8 cellular contexts compared by ENCODE assay signal in the genomic region with DNA sequence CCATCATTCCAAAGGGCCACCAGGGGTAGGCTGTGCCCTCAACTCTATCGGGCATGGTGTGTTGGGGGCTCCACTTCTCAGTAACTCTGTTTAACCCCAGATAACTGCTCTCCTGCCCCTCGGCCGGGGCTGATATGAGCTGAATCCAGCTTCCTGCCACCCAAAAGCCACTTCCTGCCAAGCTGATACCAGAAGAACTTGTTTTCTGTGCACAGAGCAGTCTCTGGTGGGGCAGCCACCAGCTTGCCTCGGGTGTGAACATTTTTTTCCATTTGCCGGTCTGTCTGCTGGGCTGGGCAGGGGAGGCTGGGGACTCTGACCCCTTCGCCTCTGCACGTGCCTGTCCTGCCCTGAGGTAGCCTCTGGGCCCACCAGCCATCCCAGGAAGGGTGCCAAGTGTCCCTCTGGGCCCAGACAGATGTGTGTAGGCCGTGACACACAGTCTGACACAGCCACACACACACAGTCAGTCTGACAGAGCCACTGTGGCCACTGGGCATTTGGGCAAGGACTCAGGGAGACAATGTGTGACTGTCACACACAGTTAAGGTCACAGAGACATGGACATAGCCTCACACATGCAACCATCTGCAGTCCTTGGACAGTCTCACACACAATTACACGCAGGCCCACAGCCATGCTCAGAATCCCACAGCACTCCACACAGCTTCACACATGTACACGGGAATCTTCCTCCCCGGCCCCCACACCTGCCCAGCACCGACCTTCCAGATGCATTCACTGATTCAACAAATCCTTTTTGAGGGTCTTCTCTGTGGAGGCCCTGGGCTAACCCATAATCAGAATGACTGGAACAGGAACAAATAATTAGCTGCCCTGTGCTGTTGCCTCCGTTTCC. TPM values are rescaled to one million over a fixed set of nuclear protein-coding genes. Genes with fewer than 3 reads are reported as not detected.
DNase-seq lines count a peak whose midpoint lies in the region; ATAC-seq and TF ChIP-seq lines count a peak whose summit lies in the region.

No MANE protein-coding gene starts in this region.

- peaks cover 85% of the 10 kb centered on the region for H3K4me1 Mint-ChIP-seq in activated T-cell treated with anti-CD3 and anti-CD28 coated beads, Interleukin-2, amount 50 U/mL, for 72 hours (ENCODE audit: low read depth)

- ATAC-seq in right cardiac atrium (peak; percentile 27 to 46), heart left ventricle (no peak)
- peak; percentile 53 to 58 for ATAC-seq in activated T-cell treated with anti-CD3 and anti-CD28 coated beads, Interleukin-2, amount 50 U/mL, for 72 hours (replicated peaks in 1 of 2)

- no peak overlapping the region for H2BK5ac ChIP-seq in mesendoderm (ENCODE audit: low read length)

- no peaks in the 10 kb centered on the region for H3K27me3 Mint-ChIP-seq in activated T-cell treated with anti-CD3 and anti-CD28 coated beads, Interleukin-2, amount 50 U/mL, for 72 hours (ENCODE audit: low read depth)

- no peaks in the 10 kb centered on the region for H3K79me1 ChIP-seq in mesendoderm (ENCODE audit: low read length)

- no peak for TF ChIP-seq POLR2A in heart left ventricle (IDR thresholded peaks at IDR 0.05)
- no peak for TF ChIP-seq POLR2A in vagina (IDR thresholded peaks at IDR 0.05)

- TF ChIP-seq CTCF in heart left ventricle (IDR thresholded peaks at IDR 0.05) (no peak), vagina (IDR thresholded peaks at IDR 0.05) (no peak)

- intact Hi-C loops in right cardiac atrium (cut with DNase I) (loop anchor here in 1 of 4 donors (5.0 kb wide), 1 partner anchor 107 kb away; no protein-coding TSS in a partner anchor), heart left ventricle (cut with DNase I) (loop anchor here in 4 of 10 donors (5.0 to 10.0 kb wide), 2 partner anchors 42 to 45 kb away; a partner anchor contains a TSS), vagina (cut with DNase I) (no loop called here)

- no peaks in the 10 kb centered on the region for H3K36me3 ChIP-seq in heart left ventricle
- no peaks in the 10 kb centered on the region for H3K36me3 ChIP-seq in mesendoderm (ENCODE audit: control insufficient read depth, insufficient read depth, low read length)
- no peaks in the 10 kb centered on the region for H3K36me3 ChIP-seq in vagina

- no peak overlapping the region for H3K27ac ChIP-seq in right cardiac atrium (ENCODE audit: low read length)
- peak overlapping the region in 2 of 12 donors; percentile 26 to 89 for H3K27ac ChIP-seq in heart left ventricle
- H3K27ac ChIP-seq in mesendoderm (ENCODE audit: low read depth, low read length): no peak overlapping the region
- no peak overlapping the region for H3K27ac ChIP-seq in vagina

- WGBS in right cardiac atrium: 72% methylated on average over 13 of the region's 13 CpGs
- WGBS in heart left ventricle, 4 donors: 76 to 83% (median 80%) methylated on average over 10 to 13 of the region's 13 CpGs
- WGBS in mesendoderm (ENCODE audit: extremely low coverage, insufficient coverage, low lambda C conversion rate): no CpG with 5 or more reads among the region's 13 CpGs

- no peak overlapping the region for H3K56ac ChIP-seq in mesendoderm (ENCODE audit: low read length)

- H3K9ac ChIP-seq in mesendoderm (ENCODE audit: low read length): no peak overlapping the region

- H3K9me3 ChIP-seq in right cardiac atrium (ENCODE audit: control insufficient read depth, low read length) (no peaks in the 10 kb centered on the region), heart left ventricle (no peaks in the 10 kb centered on the region), vagina (no peaks in the 10 kb centered on the region)

- DNase-seq in right cardiac atrium (peak in 1 of 3 donors; percentile 73), heart left ventricle (no peak), mesendoderm (no peak), LoVo (ENCODE audit: low spot score) (no peak), NCI-H1105 (lab: John Stamatoyannopoulos, UW) (no peak), vagina (ENCODE audit: extremely low spot score in 2 of 2) (no peak), NCI-H146 treated with DMSO at 0.1 percent for 48 hours (lab: John Stamatoyannopoulos, UW; ENCODE audit: unreplicated experiment) (no peak)
- DNase-seq in activated T-cell treated with anti-CD3 and anti-CD28 coated beads, Interleukin-2, amount 50 U/mL, for 72 hours: peak; percentile 79 to 81

- H2AK5ac ChIP-seq in mesendoderm (ENCODE audit: low read length): peak overlapping the region; percentile 31

- no peak overlapping the region for H4K8ac ChIP-seq in mesendoderm (ENCODE audit: low read depth, low read length)

- H3K79me2 ChIP-seq in mesendoderm (ENCODE audit: control insufficient read depth, insufficient read depth, low read length): no peaks in the 10 kb centered on the region

- H3K4me1 ChIP-seq in right cardiac atrium (ENCODE audit: control insufficient read depth, insufficient read depth, low read length) (peaks cover 2% of the 10 kb centered on the region), heart left ventricle (peaks cover 0 to 52% (median 11%) of the 10 kb centered on the region in 12 donors), mesendoderm (ENCODE audit: control insufficient read depth, low read depth, low read length) (peaks cover 5% of the 10 kb centered on the region), vagina (peaks cover 45% of the 10 kb centered on the region)

- H3K23ac ChIP-seq in mesendoderm (ENCODE audit: low read length): no peak overlapping the region

- no peak overlapping the region for H2BK120ac ChIP-seq in mesendoderm (ENCODE audit: low read depth, low read length)

- peak overlapping the region; percentile 79 to 85 for H3K4me3 Mint-ChIP-seq in activated T-cell treated with anti-CD3 and anti-CD28 coated beads, Interleukin-2, amount 50 U/mL, for 72 hours

- peak overlapping the region; percentile 99 for H3K27ac Mint-ChIP-seq in activated T-cell treated with anti-CD3 and anti-CD28 coated beads, Interleukin-2, amount 50 U/mL, for 72 hours

- no peak overlapping the region for H3K4me2 ChIP-seq in mesendoderm (ENCODE audit: low read length)

- H3K9me3 Mint-ChIP-seq in activated T-cell treated with anti-CD3 and anti-CD28 coated beads, Interleukin-2, amount 50 U/mL, for 72 hours: no peaks in the 10 kb centered on the region

- no peak overlapping the region for H2BK15ac ChIP-seq in mesendoderm (replicated peaks; ENCODE audit: low read depth)

- no peaks in the 10 kb centered on the region for H3K27me3 ChIP-seq in right cardiac atrium (ENCODE audit: control insufficient read depth, insufficient read depth)
- H3K27me3 ChIP-seq in heart left ventricle: no peaks in the 10 kb centered on the region
- no peaks in the 10 kb centered on the region for H3K27me3 ChIP-seq in mesendoderm (ENCODE audit: insufficient read depth, low read length, poor library complexity)
- no peaks in the 10 kb centered on the region for H3K27me3 ChIP-seq in vagina

- H3K36me3 Mint-ChIP-seq in activated T-cell treated with anti-CD3 and anti-CD28 coated beads, Interleukin-2, amount 50 U/mL, for 72 hours (ENCODE audit: insufficient read depth in 2 of 2): peaks cover 2 to 8% of the 10 kb centered on the region in 2 donors

- H3K4ac ChIP-seq in mesendoderm (ENCODE audit: low read depth, low read length): no peak overlapping the region

- H3K18ac ChIP-seq in mesendoderm (ENCODE audit: low read length): no peak overlapping the region

- H3K4me3 ChIP-seq in right cardiac atrium (ENCODE audit: low read length) (no peak overlapping the region), heart left ventricle (no peak overlapping the region), mesendoderm (ENCODE audit: low read length) (no peak overlapping the region), vagina (no peak overlapping the region)

- no peak overlapping the region for H4K5ac ChIP-seq in mesendoderm (ENCODE audit: low read length)

RNA-seq across cellular contexts. Expression of a gene that starts 45.1 kb away (rescaled TPM):
- total RNA-seq in right cardiac atrium: 10 to 100 TPM in 1 of 4 donors, 1 to 10 TPM in 3; 6.5 to 10.9 (median 8.0) TPM
- polyA plus RNA-seq in right cardiac atrium: 8.3 TPM
- total RNA-seq in heart left ventricle: 10 to 100 TPM in 2 of 9 donors, 1 to 10 TPM in 7; 3.1 to 15.0 (median 6.7) TPM
- polyA plus RNA-seq in heart left ventricle: 1 to 10 TPM; 2.6 to 7.4 TPM
- 10 to 100 TPM; 28.2 to 30.0 TPM for total RNA-seq in activated T-cell treated with anti-CD3 and anti-CD28 coated beads, Interleukin-2, amount 50 U/mL, for 72 hours
- 9.5 TPM for polyA plus RNA-seq in mesendoderm (2013, experiment 1 of 2)
- 9.0 TPM for polyA plus RNA-seq in mesendoderm (2013, experiment 2 of 2)
- total RNA-seq in vagina: 17.9 TPM

Comparison
In these comparisons a context has a peak if more than half of its experiments do, and no peak if none do; other contexts are left out.
1. ATAC-seq: peak in right cardiac atrium (2 of 2) and activated T-cell treated with anti-CD3 and anti-CD28 coated beads, Interleukin-2, amount 50 U/mL, for 72 hours (2 of 2); none in heart left ventricle (0 of 4).
2. DNase-seq: peak in activated T-cell treated with anti-CD3 and anti-CD28 coated beads, Interleukin-2, amount 50 U/mL, for 72 hours (2 of 2); none in heart left ventricle (0 of 5), mesendoderm (single experiment), LoVo (single experiment), NCI-H1105 (single experiment), vagina (0 of 2) and NCI-H146 treated with DMSO at 0.1 percent for 48 hours (single experiment).